ENCODE assay signal across 1 cellular context in genomic region chr2:67671464-67672450, GRCh38.
A peak's percentile ranks its signal among the peaks of the same experiment; 100 is the strongest.
TF ChIP-seq lines count a peak whose summit lies in the region.

No MANE protein-coding gene starts in this region.

TF ChIP-seq in HepG2, 621 proteins besides CTCF, POLR2A, EP300 and RAD21 (continued from another document):
- TF ChIP-seq, protein P1, sequence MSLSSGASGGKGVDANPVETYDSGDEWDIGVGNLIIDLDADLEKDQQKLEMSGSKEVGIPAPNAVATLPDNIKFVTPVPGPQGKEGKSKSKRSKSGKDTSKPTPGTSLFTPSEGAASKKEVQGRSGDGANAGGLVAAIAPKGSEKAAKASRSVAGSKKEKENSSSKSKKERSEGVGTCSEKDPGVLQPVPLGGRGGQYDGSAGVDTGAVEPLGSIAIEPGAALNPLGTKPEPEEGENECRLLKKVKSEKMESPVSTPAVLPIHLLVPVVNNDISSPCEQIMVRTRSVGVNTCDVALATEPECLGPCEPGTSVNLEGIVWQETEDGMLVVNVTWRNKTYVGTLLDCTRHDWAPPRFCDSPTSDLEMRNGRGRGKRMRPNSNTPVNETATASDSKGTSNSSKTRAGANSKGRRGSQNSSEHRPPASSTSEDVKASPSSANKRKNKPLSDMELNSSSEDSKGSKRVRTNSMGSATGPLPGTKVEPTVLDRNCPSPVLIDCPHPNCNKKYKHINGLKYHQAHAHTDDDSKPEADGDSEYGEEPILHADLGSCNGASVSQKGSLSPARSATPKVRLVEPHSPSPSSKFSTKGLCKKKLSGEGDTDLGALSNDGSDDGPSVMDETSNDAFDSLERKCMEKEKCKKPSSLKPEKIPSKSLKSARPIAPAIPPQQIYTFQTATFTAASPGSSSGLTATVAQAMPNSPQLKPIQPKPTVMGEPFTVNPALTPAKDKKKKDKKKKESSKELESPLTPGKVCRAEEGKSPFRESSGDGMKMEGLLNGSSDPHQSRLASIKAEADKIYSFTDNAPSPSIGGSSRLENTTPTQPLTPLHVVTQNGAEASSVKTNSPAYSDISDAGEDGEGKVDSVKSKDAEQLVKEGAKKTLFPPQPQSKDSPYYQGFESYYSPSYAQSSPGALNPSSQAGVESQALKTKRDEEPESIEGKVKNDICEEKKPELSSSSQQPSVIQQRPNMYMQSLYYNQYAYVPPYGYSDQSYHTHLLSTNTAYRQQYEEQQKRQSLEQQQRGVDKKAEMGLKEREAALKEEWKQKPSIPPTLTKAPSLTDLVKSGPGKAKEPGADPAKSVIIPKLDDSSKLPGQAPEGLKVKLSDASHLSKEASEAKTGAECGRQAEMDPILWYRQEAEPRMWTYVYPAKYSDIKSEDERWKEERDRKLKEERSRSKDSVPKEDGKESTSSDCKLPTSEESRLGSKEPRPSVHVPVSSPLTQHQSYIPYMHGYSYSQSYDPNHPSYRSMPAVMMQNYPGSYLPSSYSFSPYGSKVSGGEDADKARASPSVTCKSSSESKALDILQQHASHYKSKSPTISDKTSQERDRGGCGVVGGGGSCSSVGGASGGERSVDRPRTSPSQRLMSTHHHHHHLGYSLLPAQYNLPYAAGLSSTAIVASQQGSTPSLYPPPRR (CRISPR knock-in tag; IDR thresholded peaks at IDR 0.05; ENCODE audit: borderline replicate concordance), result no peak
- TF ChIP-seq ZNF512 (CRISPR knock-in tag; IDR thresholded peaks at IDR 0.05), result 0 out of 2 replicates have a peak, but pooled peaks have one; percentile 78
- TF ChIP-seq UBTF (CRISPR knock-in tag; IDR thresholded peaks at IDR 0.05), result 0 out of 2 replicates have a peak, but pooled peaks have one; percentile 33
- no peak for TF ChIP-seq ZNF773 (CRISPR knock-in tag; IDR thresholded peaks at IDR 0.05; ENCODE audit: borderline replicate concordance)
- no peak for TF ChIP-seq IRX3 (CRISPR knock-in tag; IDR thresholded peaks at IDR 0.05; ENCODE audit: borderline replicate concordance, low read depth)
- no peak for TF ChIP-seq ZNF614 (CRISPR knock-in tag; IDR thresholded peaks at IDR 0.05; ENCODE audit: borderline replicate concordance)
- 0 out of 2 replicates have a peak, but pooled peaks have one; percentile 46 for TF ChIP-seq ZNF839 (CRISPR knock-in tag; IDR thresholded peaks at IDR 0.05; ENCODE audit: borderline replicate concordance)
- TF ChIP-seq, protein P2, sequence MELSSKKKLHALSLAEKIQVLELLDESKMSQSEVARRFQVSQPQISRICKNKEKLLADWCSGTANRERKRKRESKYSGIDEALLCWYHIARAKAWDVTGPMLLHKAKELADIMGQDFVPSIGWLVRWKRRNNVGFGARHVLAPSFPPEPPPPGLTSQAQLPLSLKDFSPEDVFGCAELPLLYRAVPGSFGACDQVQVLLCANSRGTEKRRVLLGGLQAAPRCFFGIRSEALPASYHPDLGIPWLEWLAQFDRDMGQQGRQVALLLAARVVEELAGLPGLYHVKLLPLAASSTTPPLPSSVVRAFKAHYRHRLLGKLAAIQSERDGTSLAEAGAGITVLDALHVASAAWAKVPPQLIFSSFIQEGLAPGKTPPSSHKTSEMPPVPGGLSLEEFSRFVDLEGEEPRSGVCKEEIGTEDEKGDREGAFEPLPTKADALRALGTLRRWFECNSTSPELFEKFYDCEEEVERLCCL (CRISPR knock-in tag; IDR thresholded peaks at IDR 0.05; ENCODE audit: borderline replicate concordance), result no peak
- TF ChIP-seq PPARG (CRISPR knock-in tag; conservative IDR thresholded peaks at IDR 0.05), result no peak
- no peak for TF ChIP-seq RARG (CRISPR knock-in tag; IDR thresholded peaks at IDR 0.05; ENCODE audit: low read depth)
- peak; percentile 89 for TF ChIP-seq ZNF646 (CRISPR knock-in tag; IDR thresholded peaks at IDR 0.05)
- peak; percentile 51; the same call in 1 of the 2 replicates for TF ChIP-seq ARNT (IDR thresholded peaks at IDR 0.05)
- no peak for TF ChIP-seq LCORL (IDR thresholded peaks at IDR 0.05)
- no peak for TF ChIP-seq LCORL (CRISPR knock-in tag; IDR thresholded peaks at IDR 0.05)
- no peak for TF ChIP-seq SCMH1 (CRISPR knock-in tag; IDR thresholded peaks at IDR 0.05; ENCODE audit: borderline replicate concordance)
- TF ChIP-seq FOXA1 (IDR thresholded peaks at IDR 0.05), result 0 out of 2 replicates have a peak, but pooled peaks have one; percentile 4
- TF ChIP-seq FOXA1 (CRISPR knock-in tag; IDR thresholded peaks at IDR 0.05), result no peak
- TF ChIP-seq SAP130 (CRISPR knock-in tag; IDR thresholded peaks at IDR 0.05; ENCODE audit: low read depth), result no peak
- TF ChIP-seq FOXO4 (CRISPR knock-in tag; conservative IDR thresholded peaks at IDR 0.05), result no peak
- TF ChIP-seq RFX1 (IDR thresholded peaks at IDR 0.05), result no peak
- peak; percentile 95; the same call in 1 of the 2 replicates for TF ChIP-seq NBN (conservative IDR thresholded peaks at IDR 0.05)
- peak; percentile 67; the same call in 1 of the 2 replicates for TF ChIP-seq ZNF207 (IDR thresholded peaks at IDR 0.05; ENCODE audit: borderline replicate concordance)
- TF ChIP-seq NFKBIZ (CRISPR knock-in tag; IDR thresholded peaks at IDR 0.05), result no peak
- TF ChIP-seq CHD4 (IDR thresholded peaks at IDR 0.05; ENCODE audit: borderline replicate concordance, low read length), result no peak
- TF ChIP-seq TGIF2 (CRISPR knock-in tag; IDR thresholded peaks at IDR 0.05), result no peak
- TF ChIP-seq ZNF691 (CRISPR knock-in tag; IDR thresholded peaks at IDR 0.05; ENCODE audit: borderline replicate concordance, low read depth), result no peak
- TF ChIP-seq ZNF282 (IDR thresholded peaks at IDR 0.05; ENCODE audit: partially characterized antibody), result peak; percentile 39
- TF ChIP-seq MATR3 (CRISPR knock-in tag; IDR thresholded peaks at IDR 0.05), result no peak
- TF ChIP-seq ZFP37 (CRISPR knock-in tag; IDR thresholded peaks at IDR 0.05; ENCODE audit: borderline replicate concordance), result no peak
- peak; percentile 5; the same call in 1 of the 2 replicates for TF ChIP-seq CREB1 (IDR thresholded peaks at IDR 0.05)
- no peak for TF ChIP-seq CREB1 (CRISPR knock-in tag; IDR thresholded peaks at IDR 0.05)
- no peak for TF ChIP-seq ZNF607 (CRISPR knock-in tag; IDR thresholded peaks at IDR 0.05; ENCODE audit: borderline replicate concordance)
- TF ChIP-seq, protein P3, sequence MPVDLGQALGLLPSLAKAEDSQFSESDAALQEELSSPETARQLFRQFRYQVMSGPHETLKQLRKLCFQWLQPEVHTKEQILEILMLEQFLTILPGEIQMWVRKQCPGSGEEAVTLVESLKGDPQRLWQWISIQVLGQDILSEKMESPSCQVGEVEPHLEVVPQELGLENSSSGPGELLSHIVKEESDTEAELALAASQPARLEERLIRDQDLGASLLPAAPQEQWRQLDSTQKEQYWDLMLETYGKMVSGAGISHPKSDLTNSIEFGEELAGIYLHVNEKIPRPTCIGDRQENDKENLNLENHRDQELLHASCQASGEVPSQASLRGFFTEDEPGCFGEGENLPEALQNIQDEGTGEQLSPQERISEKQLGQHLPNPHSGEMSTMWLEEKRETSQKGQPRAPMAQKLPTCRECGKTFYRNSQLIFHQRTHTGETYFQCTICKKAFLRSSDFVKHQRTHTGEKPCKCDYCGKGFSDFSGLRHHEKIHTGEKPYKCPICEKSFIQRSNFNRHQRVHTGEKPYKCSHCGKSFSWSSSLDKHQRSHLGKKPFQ (CRISPR knock-in tag; IDR thresholded peaks at IDR 0.05; ENCODE audit: insufficient replicate concordance), result no peak
